ENCODE assay signal across 22 cellular contexts in the genomic region with DNA sequence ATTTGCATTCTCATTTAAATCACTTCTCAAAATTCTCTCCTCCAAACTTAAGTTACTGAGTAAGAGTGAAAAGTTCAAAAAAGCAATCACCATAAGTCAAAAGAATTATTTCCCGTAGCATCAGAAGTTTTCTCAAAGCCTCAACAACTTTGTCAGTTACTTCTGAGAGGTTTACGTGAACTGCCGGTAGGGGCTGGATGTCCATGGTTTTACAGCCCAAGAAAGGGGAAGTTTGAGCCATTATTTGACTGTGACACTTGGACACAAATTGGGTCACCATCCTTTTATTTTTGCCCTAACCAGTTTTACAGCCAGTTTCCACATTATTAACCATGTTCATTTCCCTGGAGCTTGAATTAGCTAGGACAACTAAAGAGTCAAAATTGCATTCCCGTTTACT. TPM values are rescaled to one million over a fixed set of nuclear protein-coding genes. Genes with fewer than 3 reads are reported as not detected.
"Had no signal": no experiment of that assay in that cellular context is flagged by ENCODE, and none has a peak within 500 bp of the region (broad histone marks: within the 10 kb centered on the region; RNA-seq: fewer than 3 reads in every experiment).

No MANE protein-coding gene starts in this region.

- H3K9me3 Mint-ChIP-seq: activated CD4-positive, alpha-beta T cell treated with anti-CD3 and anti-CD28 coated beads, Interleukin-2, amount 10 ng/mL, durations not matched to agents 7 days and 5 days; activated naive CD4-positive, alpha-beta T cell treated with anti-CD3 and anti-CD28 coated beads, Interleukin-2, amount 50 U/mL, for 24 hours; central memory CD8-positive, alpha-beta T cell; nephron progenitor cell had no signal

- H3K36me3 ChIP-seq: ascending aorta, tibial artery had no signal

- H3K4me1 Mint-ChIP-seq: activated CD4-positive, alpha-beta T cell treated with anti-CD3 and anti-CD28 coated beads, Interleukin-2, amount 10 ng/mL, durations not matched to agents 7 days and 5 days; activated naive CD4-positive, alpha-beta T cell treated with anti-CD3 and anti-CD28 coated beads, Interleukin-2, amount 50 U/mL, for 24 hours; central memory CD8-positive, alpha-beta T cell had no signal

- H3K4me3 ChIP-seq: ascending aorta, coronary artery, lung, tibial artery had no signal

- H3K27ac Mint-ChIP-seq: activated CD4-positive, alpha-beta T cell treated with anti-CD3 and anti-CD28 coated beads, Interleukin-2, amount 10 ng/mL, durations not matched to agents 7 days and 5 days; activated CD8-positive, alpha-beta T cell treated with anti-CD3 and anti-CD28 coated beads, Interleukin-2, amount 10 ng/mL, durations not matched to agents 7 days and 5 days; activated naive CD4-positive, alpha-beta T cell treated with anti-CD3 and anti-CD28 coated beads, Interleukin-2, amount 50 U/mL, for 24 hours; nephron progenitor cell had no signal

- ATAC-seq: activated CD4-positive, CD25-positive, alpha-beta regulatory T cell treated with anti-CD3 and anti-CD28 coated beads, Interleukin-2, amount 50 U/mL, for 24 hours; activated CD8-positive, alpha-beta T cell treated with anti-CD3 and anti-CD28 coated beads, Interleukin-2, amount 10 ng/mL, durations not matched to agents 7 days and 5 days had no signal

- DNase-seq: activated CD4-positive, alpha-beta T cell treated with anti-CD3 and anti-CD28 coated beads, Interleukin-2, amount 10 ng/mL, durations not matched to agents 7 days and 5 days; activated CD8-positive, alpha-beta T cell treated with anti-CD3 and anti-CD28 coated beads, Interleukin-2, amount 10 ng/mL, durations not matched to agents 7 days and 5 days; activated effector memory CD4-positive, alpha-beta T cell treated with anti-CD3 and anti-CD28 coated beads, Interleukin-2, amount 50 U/mL, for 16 hours; activated T-cell treated with anti-CD3 and anti-CD28 coated beads, Interleukin-2, amount 50 U/mL, for 48 hours; foreskin melanocyte; glutamatergic neuron; hypothalamus; midbrain; nephron progenitor cell; occipital lobe; stimulated activated CD4-positive, alpha-beta T cell treated with anti-CD3 and anti-CD28 coated beads, Interleukin-2, amount 100 ng/mL, for 24 hours; stimulated activated naive CD4-positive, alpha-beta T cell treated with Interleukin-2 at 50 U/mL for 16 hours; substantia nigra; tibial artery had no signal

- H3K27me3 ChIP-seq: ascending aorta, tibial artery had no signal

- H3K9me3 ChIP-seq: ascending aorta, tibial artery had no signal

- H3K36me3 Mint-ChIP-seq: activated naive CD4-positive, alpha-beta T cell treated with anti-CD3 and anti-CD28 coated beads, Interleukin-2, amount 50 U/mL, for 24 hours had no signal

- H3K4me1 ChIP-seq: ascending aorta had no signal

- H3K27ac ChIP-seq: ascending aorta, coronary artery, tibial artery had no signal

- H3K4me3 Mint-ChIP-seq: activated CD4-positive, alpha-beta T cell treated with anti-CD3 and anti-CD28 coated beads, Interleukin-2, amount 10 ng/mL, durations not matched to agents 7 days and 5 days; activated CD8-positive, alpha-beta T cell treated with anti-CD3 and anti-CD28 coated beads, Interleukin-2, amount 10 ng/mL, durations not matched to agents 7 days and 5 days; activated naive CD4-positive, alpha-beta T cell treated with anti-CD3 and anti-CD28 coated beads, Interleukin-2, amount 50 U/mL, for 24 hours; central memory CD8-positive, alpha-beta T cell; nephron progenitor cell had no signal

RNA-seq across cellular contexts. Expression of a gene that starts 7.5 kb away (rescaled TPM):
- total RNA-seq: activated CD4-positive, alpha-beta T cell treated with anti-CD3 and anti-CD28 coated beads, Interleukin-2, amount 10 ng/mL, durations not matched to agents 7 days and 5 days; activated CD8-positive, alpha-beta T cell treated with anti-CD3 and anti-CD28 coated beads, Interleukin-2, amount 10 ng/mL, durations not matched to agents 7 days and 5 days; ascending aorta; T-helper 2 cell treated with Interferon-gamma antibody and Interleukin-4, amounts not matched to agents 100 ng/mL and 5 ng/mL, for 36 hours had no signal
- polyA plus RNA-seq: keratinocyte had no signal
